In genomic region chr17:40936976-40937375, GRCh38 we compare ENCODE assay signal across 1 cellular context.
TF ChIP-seq lines count a peak whose summit lies in the region.

No MANE protein-coding gene starts in this region.

TF ChIP-seq in H1, 55 proteins besides CTCF, POLR2A, EP300 and RAD21:
- TF ChIP-seq KDM1A (IDR thresholded peaks at IDR 0.05; ENCODE audit: borderline replicate concordance, low read length) (no peak), ATF3 (IDR thresholded peaks at IDR 0.05; ENCODE audit: insufficient read depth, low read depth, low read length) (no peak), TAF1 (IDR thresholded peaks at IDR 0.05; ENCODE audit: low read depth, low read length) (no peak), NRF1 (IDR thresholded peaks at IDR 0.05; ENCODE audit: low read depth, low read length) (no peak), TBP (IDR thresholded peaks at IDR 0.05; ENCODE audit: low read depth, low read length) (no peak), TAF7 (optimal IDR thresholded peaks at IDR 0.05; ENCODE audit: borderline replicate concordance, low read depth, low read length) (no peak), SP1 (IDR thresholded peaks at IDR 0.05; ENCODE audit: low read depth, low read length) (no peak), CHD1 (IDR thresholded peaks at IDR 0.05; ENCODE audit: low read depth, low read length) (no peak), ATF2 (IDR thresholded peaks at IDR 0.05; ENCODE audit: low read length) (no peak), CEBPB (IDR thresholded peaks at IDR 0.05; ENCODE audit: low read depth, low read length) (no peak), TEAD4 (IDR thresholded peaks at IDR 0.05; ENCODE audit: low read depth, low read length) (no peak), JUN (IDR thresholded peaks at IDR 0.05; ENCODE audit: low read depth, low read length) (no peak), CHD2 (IDR thresholded peaks at IDR 0.05; ENCODE audit: low read length) (no peak), NANOG (IDR thresholded peaks at IDR 0.05; ENCODE audit: insufficient read depth, low read depth, low read length, poor library complexity, severe bottlenecking) (no peak)
- TF ChIP-seq, protein P1, sequence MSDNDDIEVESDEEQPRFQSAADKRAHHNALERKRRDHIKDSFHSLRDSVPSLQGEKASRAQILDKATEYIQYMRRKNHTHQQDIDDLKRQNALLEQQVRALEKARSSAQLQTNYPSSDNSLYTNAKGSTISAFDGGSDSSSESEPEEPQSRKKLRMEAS (IDR thresholded peaks at IDR 0.05): no peak
